2 cellular contexts compared by ENCODE assay signal in genomic region chr11:126533560-126533959, GRCh38.
TF ChIP-seq lines count a peak whose summit lies in the region.

No MANE protein-coding gene starts in this region.

TF ChIP-seq in H1, 55 proteins besides CTCF, POLR2A, EP300 and RAD21:
- TF ChIP-seq CTBP2 (IDR thresholded peaks at IDR 0.05; ENCODE audit: borderline replicate concordance, insufficient read depth, insufficient read length, low read length) = no peak
- peak; percentile 52; the same call in 1 of the 2 replicates for TF ChIP-seq KDM1A (IDR thresholded peaks at IDR 0.05; ENCODE audit: borderline replicate concordance, low read length)

TF ChIP-seq in SK-N-SH treated with all-trans-retinoic acid at 6 μM for 48 hours, 23 proteins besides CTCF, POLR2A, EP300 and RAD21:
- no peak for TF ChIP-seq ZNF565 (CRISPR knock-in tag; conservative IDR thresholded peaks at IDR 0.05; ENCODE audit: low read depth)
TF ChIP-seq in SK-N-SH treated with all-trans-retinoic acid at 6 μM for 48 hours: peak in this region for 0.
